8 cellular contexts compared by ENCODE assay signal in genomic region chr13:45417790-45418534, GRCh38. TPM values are rescaled to one million over a fixed set of nuclear protein-coding genes. Genes with fewer than 3 reads are reported as not detected.
A peak's percentile ranks its signal among the peaks of the same experiment; 100 is the strongest.
DNase-seq lines count a peak whose midpoint lies in the region; ATAC-seq and TF ChIP-seq lines count a peak whose summit lies in the region.

Gene SLC25A30 (minus strand): TSS chr13:45418373. CDS start chr13:45411425, 6,948 bp downstream.

- intact Hi-C loops in colonic mucosa (cut with DNase I), result loop anchor here (5.0 kb wide), 1 partner anchor 49 kb away; no protein-coding TSS in a partner anchor

- no peaks in the 10 kb centered on the region for H3K36me3 ChIP-seq in colonic mucosa

- peak within 1 kb of the TSS; percentile 83 for H3K27ac ChIP-seq in colonic mucosa
- peak within 1 kb of the TSS; percentile 72 for H3K27ac ChIP-seq in layer of hippocampus (ENCODE audit: low read depth, low read length)

- no peak for TF ChIP-seq CTCF in colonic mucosa (IDR thresholded peaks at IDR 0.05)

- ATAC-seq in GM19035 (IDR thresholded peaks at IDR 0.05; ENCODE audit: unreplicated experiment), result peak; percentile 93
- ATAC-seq in HG03342 (IDR thresholded peaks at IDR 0.05; ENCODE audit: unreplicated experiment), result peak; percentile 86

- H3K27me3 ChIP-seq in colonic mucosa, result no peaks in the 10 kb centered on the region
- no peaks in the 10 kb centered on the region for H3K27me3 ChIP-seq in layer of hippocampus (ENCODE audit: control insufficient read depth, insufficient read depth, low read length)

- H3K9ac ChIP-seq in colonic mucosa (ENCODE audit: low read depth in 2 of 2, low read length in 2 of 2), result peak within 1 kb of the TSS; percentile 76 to 79

- peak within 1 kb of the TSS; percentile 56 for H3K4me3 ChIP-seq in colonic mucosa

- DNase-seq in AG20443 (ENCODE audit: low spot score), result peak; percentile 95
- DNase-seq in NCI-H524 (lab: John Stamatoyannopoulos, UW), result peak; percentile 91 to 93
- peak; percentile 94 for DNase-seq in activated CD4-positive, alpha-beta T cell treated with anti-CD3 and anti-CD28 coated beads for 48 hours
- DNase-seq in colonic mucosa, result peak; percentile 98
- peak; percentile 82 to 88 for DNase-seq in stimulated activated CD4-positive, alpha-beta T cell treated with anti-CD3 and anti-CD28 coated beads, Interleukin-1b, Interleukin-23, amount 100 ng/mL, for 4 hours (ENCODE audit: low read depth in 2 of 2)

- no peaks in the 10 kb centered on the region for H3K9me3 ChIP-seq in colonic mucosa

- H3K4me1 ChIP-seq in colonic mucosa, result no peaks in the 10 kb centered on the region

RNA-seq across cellular contexts. Expression of gene SLC25A30, which starts in this region (rescaled TPM):
- 1 to 10 TPM; 9.2 TPM for total RNA-seq in colonic mucosa

Comparison
In these comparisons a context has a peak if more than half of its experiments do, and no peak if none do; other contexts are left out.
1. Peak in every context shown above with its lines: DNase-seq, ATAC-seq, H3K4me3 ChIP-seq and H3K27ac ChIP-seq.